8 cellular contexts compared by ENCODE assay signal in the genomic region with DNA sequence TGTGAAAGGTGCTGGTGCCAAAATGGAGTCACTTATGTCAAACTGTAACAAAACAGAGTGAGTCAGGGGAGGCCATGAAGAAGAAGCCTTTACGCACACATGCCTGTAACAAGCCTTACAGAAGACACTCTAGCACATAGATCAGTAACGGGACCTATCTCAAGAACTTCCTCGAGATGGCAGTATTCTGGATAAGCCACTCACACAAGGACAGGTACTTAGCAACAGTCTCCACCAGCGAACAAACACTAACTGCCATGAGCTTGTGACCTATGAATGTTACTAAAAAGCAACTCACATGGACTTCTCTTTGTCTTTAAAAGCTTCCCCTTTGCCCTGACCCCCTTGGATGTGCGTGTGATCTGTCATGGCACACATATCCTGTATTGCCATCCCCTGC.
DNase-seq lines count a peak whose midpoint lies in the region; ATAC-seq and TF ChIP-seq lines count a peak whose summit lies in the region.

No MANE protein-coding gene starts in this region.

- H3F3A ChIP-seq in SU-DHL-6 (ENCODE audit: insufficient read depth), result no peaks in the 10 kb centered on the region

- no peaks in the 10 kb centered on the region for H3K36me3 ChIP-seq in SU-DHL-6 (ENCODE audit: low read length)
- no peaks in the 10 kb centered on the region for H3K36me3 ChIP-seq in left lung
- H3K36me3 ChIP-seq in adrenal gland (replicated peaks in 1 of 2), result no peaks in the 10 kb centered on the region

- TF ChIP-seq CTCF in GM12873 (IDR thresholded peaks at IDR 0.05; ENCODE audit: insufficient read depth, low read depth, low read length, missing control alignments) (peak; percentile 54), SU-DHL-6 (IDR thresholded peaks at IDR 0.05; ENCODE audit: insufficient read depth, low read length, poor library complexity, severe bottlenecking) (peak; percentile 22), left lung (IDR thresholded peaks at IDR 0.05) (no peak), GM20000 (IDR thresholded peaks at IDR 0.05; ENCODE audit: extremely low read depth, missing control alignments) (no peak), adrenal gland (IDR thresholded peaks at IDR 0.05) (no peak)

- H3K9me3 ChIP-seq in SU-DHL-6 (ENCODE audit: insufficient read depth, low read length), result no peaks in the 10 kb centered on the region
- no peaks in the 10 kb centered on the region for H3K9me3 ChIP-seq in left lung
- no peaks in the 10 kb centered on the region for H3K9me3 ChIP-seq in adrenal gland (replicated peaks in 1 of 3)

- H3K27ac ChIP-seq in SU-DHL-6 (ENCODE audit: low read depth, low read length) (no peak overlapping the region), left lung (no peak overlapping the region), adrenal gland (no peak overlapping the region)

- no peak overlapping the region for H2AFZ ChIP-seq in SU-DHL-6 (ENCODE audit: low read depth, low read length, severe bottlenecking)

- WGBS in adrenal gland, 4 donors, result 74 to 92% (median 86%) methylated on average over 5 of the region's 5 CpGs

- H3K4me3 ChIP-seq in SU-DHL-6 (ENCODE audit: insufficient read depth, low read length, poor library complexity, severe bottlenecking), result no peak overlapping the region
- no peak overlapping the region for H3K4me3 ChIP-seq in left lung
- H3K4me3 ChIP-seq in adrenal gland, result no peak overlapping the region

- DNase-seq in left lung (no peak), GM20000 (ENCODE audit: low spot score) (no peak), NCI-H1105 (lab: John Stamatoyannopoulos, UW) (no peak), adrenal gland (no peak)

- no peaks in the 10 kb centered on the region for H3K4me1 ChIP-seq in left lung
- H3K4me1 ChIP-seq in adrenal gland (replicated peaks in 1 of 2), result no peaks in the 10 kb centered on the region

- ATAC-seq in HG03442 (IDR thresholded peaks at IDR 0.05; ENCODE audit: unreplicated experiment), result peak; percentile 86
- ATAC-seq in left lung, result peak; percentile 86
- ATAC-seq in GM18520 (IDR thresholded peaks at IDR 0.05; ENCODE audit: unreplicated experiment), result no peak

- no peak overlapping the region for H3K9ac ChIP-seq in SU-DHL-6 (ENCODE audit: low read length)

- no peak overlapping the region for H3K4me2 ChIP-seq in SU-DHL-6 (ENCODE audit: low read depth, low read length, poor library complexity, severe bottlenecking)

- H4K20me1 ChIP-seq in SU-DHL-6 (ENCODE audit: low read depth, low read length), result no peaks in the 10 kb centered on the region

- intact Hi-C loops in left lung (cut with DNase I) (no loop called here), adrenal gland (cut with DNase I) (no loop called here)

- TF ChIP-seq POLR2A in adrenal gland (IDR thresholded peaks at IDR 0.05), result no peak

- H3K79me2 ChIP-seq in SU-DHL-6 (ENCODE audit: insufficient read depth, low read length), result no peaks in the 10 kb centered on the region

- no peaks in the 10 kb centered on the region for H3K9me2 ChIP-seq in SU-DHL-6 (replicated peaks; ENCODE audit: insufficient read depth, low read length)

- H3K27me3 ChIP-seq in SU-DHL-6 (ENCODE audit: low read length) (no peaks in the 10 kb centered on the region), left lung (no peaks in the 10 kb centered on the region), adrenal gland (no peaks in the 10 kb centered on the region)

Comparison
In these comparisons a context has a peak if more than half of its experiments do, and no peak if none do; other contexts are left out.
1. CTCF ChIP-seq: peak in GM12873 (single experiment) and SU-DHL-6 (single experiment); none in left lung (0 of 2), GM20000 (single experiment) and adrenal gland (0 of 6).